22 cellular contexts compared by ENCODE assay signal in the genomic region with DNA sequence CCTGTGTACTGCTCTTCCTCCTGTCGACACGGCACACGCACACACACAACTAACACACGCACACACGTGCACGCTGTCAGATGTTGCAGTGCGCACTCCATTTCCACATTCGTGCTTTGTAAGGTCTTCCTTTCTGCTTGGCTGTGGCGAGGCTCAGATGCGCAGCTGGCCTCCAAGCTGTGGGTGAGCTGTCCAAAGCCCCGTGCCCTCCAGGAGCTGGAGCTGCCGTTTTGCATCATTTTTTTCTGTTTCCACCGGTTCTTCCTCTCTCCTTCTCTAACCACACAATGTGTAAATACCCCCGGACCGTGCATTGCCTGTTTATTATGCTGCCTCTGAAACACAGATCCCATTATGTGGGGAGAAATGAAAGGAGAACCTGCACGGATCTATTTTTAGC.
DNase-seq lines count a peak whose midpoint lies in the region; ATAC-seq and TF ChIP-seq lines count a peak whose summit lies in the region.
"Had no signal": no experiment of that assay in that cellular context is flagged by ENCODE, and none has a peak within 500 bp of the region (broad histone marks: within the 10 kb centered on the region; RNA-seq: fewer than 3 reads in every experiment).

No MANE protein-coding gene starts in this region.

- no peaks in the 10 kb centered on the region for H3K79me1 ChIP-seq in mesenchymal stem cell (replicated peaks; ENCODE audit: low read length, poor library complexity, severe bottlenecking)

- H2BK12ac ChIP-seq in mesenchymal stem cell (ENCODE audit: low read length in 2 of 2) = no peak overlapping the region

- H4K8ac ChIP-seq in mesenchymal stem cell (ENCODE audit: low read length) = no peak overlapping the region

- H3K9me3 ChIP-seq in left ventricle myocardium inferior (replicated peaks) = no peaks in the 10 kb centered on the region
- H3K9me3 ChIP-seq in ovary = no peaks in the 10 kb centered on the region
- H3K9me3 ChIP-seq in mesenchymal stem cell (ENCODE audit: control insufficient read depth, low read length) = no peaks in the 10 kb centered on the region
- H3K9me3 ChIP-seq: A549, thyroid gland had no signal

- no peak overlapping the region for H3K23ac ChIP-seq in mesenchymal stem cell (ENCODE audit: low read length in 2 of 2)

- H3K4me1 ChIP-seq in left ventricle myocardium inferior (peaks cover 22% of the 10 kb centered on the region), ovary (ENCODE audit: insufficient read depth) (no peaks in the 10 kb centered on the region), mesenchymal stem cell (ENCODE audit: control insufficient read depth, insufficient read depth, low read depth, low read length) (no peaks in the 10 kb centered on the region)
- H3K4me1 ChIP-seq: A549, thyroid gland had no signal

- H2BK5ac ChIP-seq in mesenchymal stem cell (ENCODE audit: low read depth, low read length, poor library complexity, severe bottlenecking) = no peak overlapping the region

- no peak overlapping the region for H3K4me2 ChIP-seq in mesenchymal stem cell (ENCODE audit: low read length, poor library complexity, severe bottlenecking)
- H3K4me2 ChIP-seq: A549 had no signal

- peak overlapping the region in 3 of 5 experiments; percentile 17 to 78 (median 39) for H3K27ac Mint-ChIP-seq in brain
- H3K27ac Mint-ChIP-seq: activated CD4-positive, alpha-beta T cell treated with anti-CD3 and anti-CD28 coated beads, Interleukin-2, amount 10 ng/mL, durations not matched to agents 7 days and 5 days; activated naive CD8-positive, alpha-beta T cell treated with anti-CD3 and anti-CD28 coated beads, Interleukin-2, amount 50 U/mL, for 24 hours; activated T-cell treated with anti-CD3 and anti-CD28 coated beads, Interleukin-2, amount 50 U/mL, for 24 hours; CD8-positive, alpha-beta memory T cell; stimulated activated naive CD8-positive, alpha-beta T cell treated with anti-CD3 and anti-CD28 coated beads, Interleukin-15, amount 100 ng/mL, for 72 hours; T-helper 2 cell treated with Interferon-gamma antibody and Interleukin-4, amounts not matched to agents 5 μg/mL and 100 μg/mL, for 36 hours had no signal

- no peak overlapping the region for H2AFZ ChIP-seq in mesenchymal stem cell (ENCODE audit: low read depth, low read length)

- intact Hi-C loops in left ventricle myocardium inferior (cut with micrococcal nuclease) (no loop called here), left cardiac atrium (cut with DNase I) (no loop called here), ovary (cut with DNase I) (no loop called here)

- H3K4ac ChIP-seq in mesenchymal stem cell (ENCODE audit: low read depth in 1 of 2, low read length in 2 of 2) = no peak overlapping the region

- H3K27me3 Mint-ChIP-seq in brain = peaks cover 17% of the 10 kb centered on the region

- TF ChIP-seq CTCF in left ventricle myocardium inferior (IDR thresholded peaks at IDR 0.05; ENCODE audit: borderline replicate concordance) = no peak
- TF ChIP-seq CTCF in brain (conservative IDR thresholded peaks at IDR 0.05) = no peak
- TF ChIP-seq CTCF in ovary (IDR thresholded peaks at IDR 0.05) = no peak

- H2BK15ac ChIP-seq in mesenchymal stem cell (ENCODE audit: low read depth, poor library complexity, severe bottlenecking) = no peak overlapping the region

- H3K27me3 ChIP-seq in left ventricle myocardium inferior (ENCODE audit: low read depth) (peaks cover 99% of the 10 kb centered on the region), ovary (no peaks in the 10 kb centered on the region), mesenchymal stem cell (ENCODE audit: control insufficient read depth in 1 of 2, insufficient read depth in 1 of 2, low read length in 2 of 2) (peaks cover 13 to 28% of the 10 kb centered on the region in 2 experiments)

- peaks cover 60% of the 10 kb centered on the region for H3K4me1 Mint-ChIP-seq in brain
- H3K4me1 Mint-ChIP-seq: activated naive CD8-positive, alpha-beta T cell treated with anti-CD3 and anti-CD28 coated beads, Interleukin-2, amount 50 U/mL, for 24 hours had no signal

- no peak for TF ChIP-seq EP300 in ovary (IDR thresholded peaks at IDR 0.05)

- no peak overlapping the region for H2BK120ac ChIP-seq in mesenchymal stem cell (ENCODE audit: low read depth, low read length)

- H3K36me3 ChIP-seq in left ventricle myocardium inferior (no peaks in the 10 kb centered on the region), ovary (no peaks in the 10 kb centered on the region), mesenchymal stem cell (ENCODE audit: control insufficient read depth in 1 of 2, insufficient read depth in 2 of 2, low read depth in 1 of 2, low read length in 2 of 2) (no peaks in the 10 kb centered on the region)
- H3K36me3 ChIP-seq: thyroid gland, WERI-Rb-1 had no signal

- no peak overlapping the region for H3K9ac ChIP-seq in mesenchymal stem cell (ENCODE audit: low read length)

- WGBS in ovary, 3 donors = 34 to 43% (median 37%) methylated on average over 16 of the region's 16 CpGs
- WGBS in mesenchymal stem cell = 64% methylated on average over 15 of the region's 16 CpGs

- H3K14ac ChIP-seq in mesenchymal stem cell (ENCODE audit: low read length in 2 of 2) = no peak overlapping the region

- no peaks in the 10 kb centered on the region for H3K36me3 Mint-ChIP-seq in brain

- no peak overlapping the region for H2AK5ac ChIP-seq in mesenchymal stem cell (ENCODE audit: low read length, severe bottlenecking)

- H3K18ac ChIP-seq in mesenchymal stem cell (ENCODE audit: low read depth in 1 of 2, low read length in 2 of 2) = no peak overlapping the region

- peak overlapping the region; percentile 40 for H3K4me3 ChIP-seq in left ventricle myocardium inferior
- H3K4me3 ChIP-seq in ovary = no peak overlapping the region
- no peak overlapping the region for H3K4me3 ChIP-seq in mesenchymal stem cell (ENCODE audit: insufficient read depth in 1 of 2, low read depth in 1 of 2, low read length in 2 of 2)
- H3K4me3 ChIP-seq: A549, thyroid gland had no signal

- DNase-seq in left ventricle myocardium inferior = no peak
- no peak for DNase-seq in left cardiac atrium
- peak; percentile 68 for DNase-seq in mesenteric fat pad (ENCODE audit: low spot score)
- no peak for DNase-seq in ovary
- DNase-seq in mesenchymal stem cell = no peak
- no peak for DNase-seq in NCI-H187 treated with DMSO at 0.1 percent for 48 hours (lab: John Stamatoyannopoulos, UW)
- DNase-seq: activated CD4-positive, alpha-beta T cell treated with anti-CD3 and anti-CD28 coated beads, Interleukin-2, amount 10 ng/mL, durations not matched to agents 7 days and 5 days; activated gamma-delta T cell treated with Interleukin-2 at 50 U/mL for 16 hours; activated naive CD8-positive, alpha-beta T cell treated with anti-CD3 and anti-CD28 coated beads, Interleukin-2, amount 50 U/mL, for 24 hours; activated T-cell treated with anti-CD3 and anti-CD28 coated beads, Interleukin-2, amount 50 U/mL, for 24 hours; AML-193; CD8-positive, alpha-beta memory T cell; SHP77; stimulated activated naive CD8-positive, alpha-beta T cell treated with anti-CD3 and anti-CD28 coated beads, Interleukin-15, amount 100 ng/mL, for 72 hours; WERI-Rb-1 had no signal

- H3K27ac ChIP-seq in left ventricle myocardium inferior (replicated peaks) = peak overlapping the region; percentile 69
- H3K27ac ChIP-seq in ovary = no peak overlapping the region
- no peak overlapping the region for H3K27ac ChIP-seq in mesenchymal stem cell (ENCODE audit: low read length, poor library complexity, severe bottlenecking)
- H3K27ac ChIP-seq: A549, thyroid gland, WERI-Rb-1 had no signal

- no peak for TF ChIP-seq POLR2A in ovary (IDR thresholded peaks at IDR 0.05)

- peak overlapping the region in 4 of 5 experiments; percentile 4 to 67 (median 50) for H3K4me3 Mint-ChIP-seq in brain
- H3K4me3 Mint-ChIP-seq: activated CD4-positive, alpha-beta T cell treated with anti-CD3 and anti-CD28 coated beads, Interleukin-2, amount 10 ng/mL, durations not matched to agents 7 days and 5 days; activated naive CD8-positive, alpha-beta T cell treated with anti-CD3 and anti-CD28 coated beads, Interleukin-2, amount 50 U/mL, for 24 hours; activated T-cell treated with anti-CD3 and anti-CD28 coated beads, Interleukin-2, amount 50 U/mL, for 24 hours; CD8-positive, alpha-beta memory T cell; stimulated activated naive CD8-positive, alpha-beta T cell treated with anti-CD3 and anti-CD28 coated beads, Interleukin-15, amount 100 ng/mL, for 72 hours; T-helper 2 cell treated with Interferon-gamma antibody and Interleukin-4, amounts not matched to agents 5 μg/mL and 100 μg/mL, for 36 hours had no signal

- ATAC-seq in left cardiac atrium (no peak), HG02759 (IDR thresholded peaks at IDR 0.05; ENCODE audit: unreplicated experiment) (no peak)
- ATAC-seq: A549; activated naive CD8-positive, alpha-beta T cell treated with anti-CD3 and anti-CD28 coated beads, Interleukin-2, amount 50 U/mL, for 24 hours; HCT116; Panc1; stimulated activated naive CD8-positive, alpha-beta T cell treated with anti-CD3 and anti-CD28 coated beads, Interleukin-15, amount 100 ng/mL, for 72 hours had no signal

- H3K9me3 Mint-ChIP-seq in brain = peaks cover 0 to 6% (median 0%) of the 10 kb centered on the region in 5 experiments
- H3K9me3 Mint-ChIP-seq: activated CD4-positive, alpha-beta T cell treated with anti-CD3 and anti-CD28 coated beads, Interleukin-2, amount 10 ng/mL, durations not matched to agents 7 days and 5 days; activated naive CD8-positive, alpha-beta T cell treated with anti-CD3 and anti-CD28 coated beads, Interleukin-2, amount 50 U/mL, for 24 hours; activated T-cell treated with anti-CD3 and anti-CD28 coated beads, Interleukin-2, amount 50 U/mL, for 24 hours; CD8-positive, alpha-beta memory T cell; stimulated activated naive CD8-positive, alpha-beta T cell treated with anti-CD3 and anti-CD28 coated beads, Interleukin-15, amount 100 ng/mL, for 72 hours; T-helper 2 cell treated with Interferon-gamma antibody and Interleukin-4, amounts not matched to agents 5 μg/mL and 100 μg/mL, for 36 hours had no signal

- no peak overlapping the region for H4K91ac ChIP-seq in mesenchymal stem cell (ENCODE audit: low read length)
